19 cellular contexts compared by ENCODE assay signal in genomic region chr14:104783484-104784217, GRCh38.
"Had no signal": no experiment of that assay in that cellular context is flagged by ENCODE, and none has a peak within 500 bp of the region (broad histone marks: within the 10 kb centered on the region; RNA-seq: fewer than 3 reads in every experiment).

No MANE protein-coding gene starts in this region.

- H3K9me3 ChIP-seq: heart left ventricle, neutrophil, tibial nerve had no signal

- H3K4me1 Mint-ChIP-seq: nephron progenitor cell had no signal

- H3K27me3 ChIP-seq: heart left ventricle, neutrophil, tibial nerve had no signal

- DNase-seq: caudate nucleus; effector memory CD8-positive, alpha-beta T cell; foreskin melanocyte; hippocampal formation; left colon; left ventricle myocardium superior; mesenchymal stem cell; midbrain; nephron progenitor cell; posterior cingulate gyrus; small intestine; stimulated activated CD4-positive, alpha-beta T cell treated with anti-CD3 and anti-CD28 coated beads, Interleukin-12 subunit alpha, Interleukin-12 subunit beta, amount 100 ng/mL, for 4 hours had no signal

- H3K27ac ChIP-seq: coronary artery, epithelial cell of prostate, neutrophil had no signal

- ATAC-seq: effector memory CD8-positive, alpha-beta T cell; heart left ventricle; left colon; left ventricle myocardium superior had no signal

- H3K27me3 Mint-ChIP-seq: effector memory CD8-positive, alpha-beta T cell; stimulated activated naive CD8-positive, alpha-beta T cell treated with anti-CD3 and anti-CD28 coated beads, Interleukin-15, Interleukin-2, amounts not matched to agents 100 ng/mL and 50 ng/mL, for 24 hours had no signal

- H3K9me3 Mint-ChIP-seq: effector memory CD8-positive, alpha-beta T cell; nephron progenitor cell; stimulated activated naive CD8-positive, alpha-beta T cell treated with anti-CD3 and anti-CD28 coated beads, Interleukin-15, Interleukin-2, amounts not matched to agents 100 ng/mL and 50 ng/mL, for 24 hours had no signal

- H3K4me3 Mint-ChIP-seq: effector memory CD8-positive, alpha-beta T cell; nephron progenitor cell; stimulated activated naive CD8-positive, alpha-beta T cell treated with anti-CD3 and anti-CD28 coated beads, Interleukin-15, Interleukin-2, amounts not matched to agents 100 ng/mL and 50 ng/mL, for 24 hours had no signal

- H3K4me3 ChIP-seq: coronary artery, heart left ventricle, lung, tibial nerve had no signal

- FAIRE-seq: small intestine had no signal

- H3K27ac Mint-ChIP-seq: nephron progenitor cell; stimulated activated naive CD8-positive, alpha-beta T cell treated with anti-CD3 and anti-CD28 coated beads, Interleukin-15, Interleukin-2, amounts not matched to agents 100 ng/mL and 50 ng/mL, for 24 hours had no signal
